2 cellular contexts compared by ENCODE assay signal in the genomic region with DNA sequence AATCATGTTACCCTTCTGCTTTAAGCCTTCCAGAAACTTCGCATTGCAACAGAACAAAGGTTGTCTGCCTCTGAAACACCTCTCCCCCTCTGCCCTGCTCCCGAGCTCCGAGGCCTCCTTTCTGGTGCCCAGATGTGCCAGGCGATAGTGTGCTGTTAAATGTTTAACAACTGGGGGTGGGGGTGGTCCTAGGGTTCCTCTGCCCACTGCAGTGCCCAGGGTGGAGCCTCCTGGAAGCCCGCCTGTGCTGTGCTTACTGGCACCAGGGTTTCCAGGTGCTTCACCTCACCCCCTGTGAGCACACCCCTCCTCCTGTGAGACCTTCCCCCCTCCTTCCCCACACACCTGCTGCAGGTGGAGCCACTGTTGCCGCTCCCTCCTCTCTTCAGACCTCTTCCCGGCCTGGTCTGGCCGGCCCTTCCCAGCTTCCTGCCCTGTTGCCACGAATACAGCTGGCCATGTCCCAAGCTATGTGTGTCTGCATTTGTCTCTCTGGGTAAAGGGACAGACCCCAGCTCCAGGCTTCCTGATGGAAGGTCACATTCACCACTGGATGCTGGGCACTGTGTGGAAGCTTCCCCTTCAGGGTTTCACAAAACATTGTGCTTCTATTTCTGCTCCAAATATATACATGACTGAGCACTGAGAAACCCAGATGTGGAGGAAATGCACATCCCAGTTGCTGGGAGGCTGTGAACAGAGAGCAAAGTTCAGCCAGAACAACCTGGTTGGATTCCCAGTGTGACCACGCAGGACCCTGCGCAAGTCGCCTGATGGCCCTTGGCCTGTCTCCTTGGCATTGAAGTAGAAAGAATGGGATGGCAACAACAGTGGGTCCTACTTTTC.
TF ChIP-seq lines count a peak whose summit lies in the region.

No MANE protein-coding gene starts in this region.

TF ChIP-seq in SK-N-SH, 30 proteins besides CTCF, POLR2A, EP300 and RAD21 (continued from another document):
- 0 out of 2 replicates have a peak, but pooled peaks have one; percentile 40 for TF ChIP-seq FOXJ3 (CRISPR knock-in tag; IDR thresholded peaks at IDR 0.05)
- no peak for TF ChIP-seq YY1 (IDR thresholded peaks at IDR 0.05; ENCODE audit: low read depth)
- no peak for TF ChIP-seq NRF1 (IDR thresholded peaks at IDR 0.05; ENCODE audit: low read depth, low read length)
- no peak for TF ChIP-seq FOXM1 (IDR thresholded peaks at IDR 0.05; ENCODE audit: low read depth)
TF ChIP-seq in SK-N-SH: peak in this region for 1.

TF ChIP-seq in SK-N-SH treated with all-trans-retinoic acid at 6 μM for 48 hours, 23 proteins besides CTCF, POLR2A, EP300 and RAD21 (continued from another document):
- TF ChIP-seq, protein P1, sequence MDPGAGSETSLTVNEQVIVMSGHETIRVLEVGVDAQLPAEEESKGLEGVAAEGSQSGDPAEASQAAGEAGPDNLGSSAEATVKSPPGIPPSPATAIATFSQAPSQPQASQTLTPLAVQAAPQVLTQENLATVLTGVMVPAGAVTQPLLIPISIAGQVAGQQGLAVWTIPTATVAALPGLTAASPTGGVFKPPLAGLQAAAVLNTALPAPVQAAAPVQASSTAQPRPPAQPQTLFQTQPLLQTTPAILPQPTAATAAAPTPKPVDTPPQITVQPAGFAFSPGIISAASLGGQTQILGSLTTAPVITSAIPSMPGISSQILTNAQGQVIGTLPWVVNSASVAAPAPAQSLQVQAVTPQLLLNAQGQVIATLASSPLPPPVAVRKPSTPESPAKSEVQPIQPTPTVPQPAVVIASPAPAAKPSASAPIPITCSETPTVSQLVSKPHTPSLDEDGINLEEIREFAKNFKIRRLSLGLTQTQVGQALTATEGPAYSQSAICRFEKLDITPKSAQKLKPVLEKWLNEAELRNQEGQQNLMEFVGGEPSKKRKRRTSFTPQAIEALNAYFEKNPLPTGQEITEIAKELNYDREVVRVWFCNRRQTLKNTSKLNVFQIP (CRISPR knock-in tag; IDR thresholded peaks at IDR 0.05; ENCODE audit: borderline replicate concordance, low read depth), result no peak
- TF ChIP-seq ZNF8 (CRISPR knock-in tag; IDR thresholded peaks at IDR 0.05), result no peak
- TF ChIP-seq ZFP3 (CRISPR knock-in tag; IDR thresholded peaks at IDR 0.05), result no peak
- TF ChIP-seq, protein P2, sequence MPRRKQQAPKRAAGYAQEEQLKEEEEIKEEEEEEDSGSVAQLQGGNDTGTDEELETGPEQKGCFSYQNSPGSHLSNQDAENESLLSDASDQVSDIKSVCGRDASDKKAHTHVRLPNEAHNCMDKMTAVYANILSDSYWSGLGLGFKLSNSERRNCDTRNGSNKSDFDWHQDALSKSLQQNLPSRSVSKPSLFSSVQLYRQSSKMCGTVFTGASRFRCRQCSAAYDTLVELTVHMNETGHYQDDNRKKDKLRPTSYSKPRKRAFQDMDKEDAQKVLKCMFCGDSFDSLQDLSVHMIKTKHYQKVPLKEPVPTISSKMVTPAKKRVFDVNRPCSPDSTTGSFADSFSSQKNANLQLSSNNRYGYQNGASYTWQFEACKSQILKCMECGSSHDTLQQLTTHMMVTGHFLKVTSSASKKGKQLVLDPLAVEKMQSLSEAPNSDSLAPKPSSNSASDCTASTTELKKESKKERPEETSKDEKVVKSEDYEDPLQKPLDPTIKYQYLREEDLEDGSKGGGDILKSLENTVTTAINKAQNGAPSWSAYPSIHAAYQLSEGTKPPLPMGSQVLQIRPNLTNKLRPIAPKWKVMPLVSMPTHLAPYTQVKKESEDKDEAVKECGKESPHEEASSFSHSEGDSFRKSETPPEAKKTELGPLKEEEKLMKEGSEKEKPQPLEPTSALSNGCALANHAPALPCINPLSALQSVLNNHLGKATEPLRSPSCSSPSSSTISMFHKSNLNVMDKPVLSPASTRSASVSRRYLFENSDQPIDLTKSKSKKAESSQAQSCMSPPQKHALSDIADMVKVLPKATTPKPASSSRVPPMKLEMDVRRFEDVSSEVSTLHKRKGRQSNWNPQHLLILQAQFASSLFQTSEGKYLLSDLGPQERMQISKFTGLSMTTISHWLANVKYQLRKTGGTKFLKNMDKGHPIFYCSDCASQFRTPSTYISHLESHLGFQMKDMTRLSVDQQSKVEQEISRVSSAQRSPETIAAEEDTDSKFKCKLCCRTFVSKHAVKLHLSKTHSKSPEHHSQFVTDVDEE (CRISPR knock-in tag; IDR thresholded peaks at IDR 0.05), result no peak
- no peak for TF ChIP-seq ESRRG (CRISPR knock-in tag; IDR thresholded peaks at IDR 0.05)
- TF ChIP-seq GLIS3 (CRISPR knock-in tag; IDR thresholded peaks at IDR 0.05), result no peak
- no peak for TF ChIP-seq BACH2 (CRISPR knock-in tag; IDR thresholded peaks at IDR 0.05; ENCODE audit: borderline replicate concordance)
- TF ChIP-seq TOX (CRISPR knock-in tag; IDR thresholded peaks at IDR 0.05; ENCODE audit: borderline replicate concordance), result no peak
- TF ChIP-seq ZNF565 (CRISPR knock-in tag; conservative IDR thresholded peaks at IDR 0.05; ENCODE audit: low read depth), result no peak
- TF ChIP-seq, protein P3, sequence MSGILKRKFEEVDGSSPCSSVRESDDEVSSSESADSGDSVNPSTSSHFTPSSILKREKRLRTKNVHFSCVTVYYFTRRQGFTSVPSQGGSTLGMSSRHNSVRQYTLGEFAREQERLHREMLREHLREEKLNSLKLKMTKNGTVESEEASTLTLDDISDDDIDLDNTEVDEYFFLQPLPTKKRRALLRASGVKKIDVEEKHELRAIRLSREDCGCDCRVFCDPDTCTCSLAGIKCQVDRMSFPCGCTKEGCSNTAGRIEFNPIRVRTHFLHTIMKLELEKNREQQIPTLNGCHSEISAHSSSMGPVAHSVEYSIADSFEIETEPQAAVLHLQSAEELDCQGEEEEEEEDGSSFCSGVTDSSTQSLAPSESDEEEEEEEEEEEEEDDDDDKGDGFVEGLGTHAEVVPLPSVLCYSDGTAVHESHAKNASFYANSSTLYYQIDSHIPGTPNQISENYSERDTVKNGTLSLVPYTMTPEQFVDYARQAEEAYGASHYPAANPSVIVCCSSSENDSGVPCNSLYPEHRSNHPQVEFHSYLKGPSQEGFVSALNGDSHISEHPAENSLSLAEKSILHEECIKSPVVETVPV (CRISPR knock-in tag; IDR thresholded peaks at IDR 0.05), result no peak
- no peak for TF ChIP-seq RARB (CRISPR knock-in tag; IDR thresholded peaks at IDR 0.05)
- TF ChIP-seq, protein P4, sequence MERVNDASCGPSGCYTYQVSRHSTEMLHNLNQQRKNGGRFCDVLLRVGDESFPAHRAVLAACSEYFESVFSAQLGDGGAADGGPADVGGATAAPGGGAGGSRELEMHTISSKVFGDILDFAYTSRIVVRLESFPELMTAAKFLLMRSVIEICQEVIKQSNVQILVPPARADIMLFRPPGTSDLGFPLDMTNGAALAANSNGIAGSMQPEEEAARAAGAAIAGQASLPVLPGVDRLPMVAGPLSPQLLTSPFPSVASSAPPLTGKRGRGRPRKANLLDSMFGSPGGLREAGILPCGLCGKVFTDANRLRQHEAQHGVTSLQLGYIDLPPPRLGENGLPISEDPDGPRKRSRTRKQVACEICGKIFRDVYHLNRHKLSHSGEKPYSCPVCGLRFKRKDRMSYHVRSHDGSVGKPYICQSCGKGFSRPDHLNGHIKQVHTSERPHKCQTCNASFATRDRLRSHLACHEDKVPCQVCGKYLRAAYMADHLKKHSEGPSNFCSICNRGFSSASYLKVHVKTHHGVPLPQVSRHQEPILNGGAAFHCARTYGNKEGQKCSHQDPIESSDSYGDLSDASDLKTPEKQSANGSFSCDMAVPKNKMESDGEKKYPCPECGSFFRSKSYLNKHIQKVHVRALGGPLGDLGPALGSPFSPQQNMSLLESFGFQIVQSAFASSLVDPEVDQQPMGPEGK (CRISPR knock-in tag; IDR thresholded peaks at IDR 0.05; ENCODE audit: borderline replicate concordance), result no peak
- TF ChIP-seq ZFP30 (CRISPR knock-in tag; IDR thresholded peaks at IDR 0.05), result no peak
